In genomic region chr10:35398888-35399287, GRCh38 we compare ENCODE assay signal across 18 cellular contexts.
"Had no signal": no experiment of that assay in that cellular context is flagged by ENCODE, and none has a peak within 500 bp of the region (broad histone marks: within the 10 kb centered on the region; RNA-seq: fewer than 3 reads in every experiment).

No MANE protein-coding gene starts in this region.

- H3K27ac ChIP-seq: body of pancreas, epithelial cell of prostate, sigmoid colon had no signal

- H3K27me3 Mint-ChIP-seq: activated CD4-positive, alpha-beta T cell treated with anti-CD3 and anti-CD28 coated beads, Interleukin-2, amount 10 ng/mL, durations not matched to agents 24 days and 14 days; activated naive CD8-positive, alpha-beta T cell treated with anti-CD3 and anti-CD28 coated beads for 36 hours; effector memory CD8-positive, alpha-beta T cell had no signal

- DNase-seq: activated CD4-positive, alpha-beta T cell treated with anti-CD3 and anti-CD28 coated beads, Interleukin-2, amount 10 ng/mL, durations not matched to agents 24 days and 14 days; activated CD4-positive, CD25-positive, alpha-beta regulatory T cell; activated CD8-positive, alpha-beta memory T cell treated with anti-CD3 and anti-CD28 coated beads, Interleukin-2, amount 50 U/mL, for 48 hours; activated CD8-positive, alpha-beta T cell treated with anti-CD3 and anti-CD28 coated beads, Interleukin-2, amount 10 ng/mL, durations not matched to agents 7 days and 5 days; activated gamma-delta T cell treated with Interleukin-2 at 50 U/mL for 16 hours; activated naive CD8-positive, alpha-beta T cell treated with anti-CD3 and anti-CD28 coated beads for 36 hours; activated T-cell treated with anti-CD3 and anti-CD28 coated beads, Interleukin-2, amount 50 U/mL, for 72 hours; amygdala; body of pancreas; effector memory CD8-positive, alpha-beta T cell; gastrocnemius medialis; heart right ventricle; mesenchymal stem cell; sigmoid colon had no signal

- H3K36me3 ChIP-seq: gastrocnemius medialis, heart right ventricle, sigmoid colon had no signal

- H3K27ac Mint-ChIP-seq: activated CD4-positive, alpha-beta T cell treated with anti-CD3 and anti-CD28 coated beads, Interleukin-2, amount 10 ng/mL, durations not matched to agents 24 days and 14 days; activated CD8-positive, alpha-beta T cell treated with anti-CD3 and anti-CD28 coated beads, Interleukin-2, amount 10 ng/mL, durations not matched to agents 7 days and 5 days; activated naive CD8-positive, alpha-beta T cell treated with anti-CD3 and anti-CD28 coated beads for 36 hours; activated T-cell treated with anti-CD3 and anti-CD28 coated beads, Interleukin-2, amount 50 U/mL, for 72 hours; stimulated activated effector memory CD8-positive, alpha-beta T cell treated with anti-CD3 and anti-CD28 coated beads, Interleukin-12 subunit alpha, Interleukin-12 subunit beta, amount 100 ng/mL, for 72 hours; T-helper 1 cell treated with Interleukin-12 subunit alpha and Interleukin-12 subunit beta and Interleukin-4 antibody, amounts not matched to agents 30 μg/mL and 1 μg/mL, for 36 hours had no signal

- ATAC-seq: activated CD8-positive, alpha-beta T cell treated with anti-CD3 and anti-CD28 coated beads, Interleukin-2, amount 10 ng/mL, durations not matched to agents 7 days and 5 days; activated T-cell treated with anti-CD3 and anti-CD28 coated beads, Interleukin-2, amount 50 U/mL, for 72 hours; body of pancreas; effector memory CD8-positive, alpha-beta T cell; left lobe of liver; stimulated activated effector memory CD8-positive, alpha-beta T cell treated with anti-CD3 and anti-CD28 coated beads, Interleukin-12 subunit alpha, Interleukin-12 subunit beta, amount 100 ng/mL, for 72 hours had no signal

- H3K4me3 ChIP-seq: body of pancreas, gastrocnemius medialis, heart right ventricle, sigmoid colon had no signal

- H3K9me3 Mint-ChIP-seq: activated CD4-positive, alpha-beta T cell treated with anti-CD3 and anti-CD28 coated beads, Interleukin-2, amount 10 ng/mL, durations not matched to agents 24 days and 14 days; activated naive CD8-positive, alpha-beta T cell treated with anti-CD3 and anti-CD28 coated beads for 36 hours; activated T-cell treated with anti-CD3 and anti-CD28 coated beads, Interleukin-2, amount 50 U/mL, for 72 hours; effector memory CD8-positive, alpha-beta T cell; stimulated activated effector memory CD8-positive, alpha-beta T cell treated with anti-CD3 and anti-CD28 coated beads, Interleukin-12 subunit alpha, Interleukin-12 subunit beta, amount 100 ng/mL, for 72 hours; T-helper 1 cell treated with Interleukin-12 subunit alpha and Interleukin-12 subunit beta and Interleukin-4 antibody, amounts not matched to agents 30 μg/mL and 1 μg/mL, for 36 hours had no signal

- H3K27me3 ChIP-seq: body of pancreas, gastrocnemius medialis, heart right ventricle, sigmoid colon had no signal

- H3K36me3 Mint-ChIP-seq: activated naive CD8-positive, alpha-beta T cell treated with anti-CD3 and anti-CD28 coated beads for 36 hours had no signal

- H3K9me3 ChIP-seq: body of pancreas, gastrocnemius medialis, sigmoid colon had no signal

- H3K4me3 Mint-ChIP-seq: activated CD4-positive, alpha-beta T cell treated with anti-CD3 and anti-CD28 coated beads, Interleukin-2, amount 10 ng/mL, durations not matched to agents 24 days and 14 days; activated CD8-positive, alpha-beta T cell treated with anti-CD3 and anti-CD28 coated beads, Interleukin-2, amount 10 ng/mL, durations not matched to agents 7 days and 5 days; activated naive CD8-positive, alpha-beta T cell treated with anti-CD3 and anti-CD28 coated beads for 36 hours; activated T-cell treated with anti-CD3 and anti-CD28 coated beads, Interleukin-2, amount 50 U/mL, for 72 hours; effector memory CD8-positive, alpha-beta T cell; stimulated activated effector memory CD8-positive, alpha-beta T cell treated with anti-CD3 and anti-CD28 coated beads, Interleukin-12 subunit alpha, Interleukin-12 subunit beta, amount 100 ng/mL, for 72 hours; T-helper 1 cell treated with Interleukin-12 subunit alpha and Interleukin-12 subunit beta and Interleukin-4 antibody, amounts not matched to agents 30 μg/mL and 1 μg/mL, for 36 hours had no signal
